ENCODE assay signal across 8 cellular contexts in genomic region chr2:47076586-47077441, GRCh38.
DNase-seq lines count a peak whose midpoint lies in the region; ATAC-seq and TF ChIP-seq lines count a peak whose summit lies in the region.

No MANE protein-coding gene starts in this region.

- H4K8ac ChIP-seq in mesendoderm (ENCODE audit: low read depth, low read length): no peak overlapping the region

- H3K36me3 ChIP-seq in heart left ventricle (peaks cover 0 to 3% (median 0%) of the 10 kb centered on the region in 9 donors), mesendoderm (ENCODE audit: control insufficient read depth, insufficient read depth, low read length) (no peaks in the 10 kb centered on the region)

- H3K79me1 ChIP-seq in mesendoderm (ENCODE audit: low read length): no peaks in the 10 kb centered on the region

- H3K27me3 ChIP-seq in heart left ventricle: no peaks in the 10 kb centered on the region
- H3K27me3 ChIP-seq in mesendoderm (ENCODE audit: insufficient read depth, low read length, poor library complexity): no peaks in the 10 kb centered on the region

- peak overlapping the region; percentile 97 for H3K27ac Mint-ChIP-seq in chondrocyte (ENCODE audit: unreplicated experiment)

- H4K5ac ChIP-seq in mesendoderm (ENCODE audit: low read length): no peak overlapping the region

- H3K4me2 ChIP-seq in mesendoderm (ENCODE audit: low read length): no peak overlapping the region

- WGBS in heart left ventricle, 4 donors: 61 to 69% (median 66%) methylated on average over 12 of the region's 12 CpGs
- no CpG with 5 or more reads among the region's 12 CpGs for WGBS in mesendoderm (ENCODE audit: extremely low coverage, insufficient coverage, low lambda C conversion rate)

- no peaks in the 10 kb centered on the region for H3K9me3 ChIP-seq in heart left ventricle

- DNase-seq in heart left ventricle (peak in 2 of 5 donors; percentile 56 to 69), cardiac septum (ENCODE audit: low spot score) (no peak), chondrocyte (ENCODE audit: low spot score) (peak; percentile 90), mesendoderm (peak; percentile 93), NCI-H510A (lab: John Stamatoyannopoulos, UW) (no peak), NCI-H2107 (lab: John Stamatoyannopoulos, UW) (no peak)
- DNase-seq in activated T-cell treated with anti-CD3 and anti-CD28 coated beads, Interleukin-2, amount 50 U/mL, for 48 hours: no peak

- ATAC-seq in heart left ventricle (peak in 3 of 4 donors; percentile 3 to 44 (median 7)), GM18517 (IDR thresholded peaks at IDR 0.05; ENCODE audit: unreplicated experiment) (no peak)

- peak overlapping the region; percentile 7 for H3K18ac ChIP-seq in mesendoderm (ENCODE audit: low read length)

- no peak overlapping the region for H2BK15ac ChIP-seq in mesendoderm (replicated peaks; ENCODE audit: low read depth)

- peaks cover 6% of the 10 kb centered on the region for H3K36me3 Mint-ChIP-seq in chondrocyte (ENCODE audit: low read depth)

- H3K9me3 Mint-ChIP-seq in chondrocyte (ENCODE audit: low read depth): no peaks in the 10 kb centered on the region

- H2BK5ac ChIP-seq in mesendoderm (ENCODE audit: low read length): no peak overlapping the region

- H3K4ac ChIP-seq in mesendoderm (ENCODE audit: low read depth, low read length): no peak overlapping the region

- TF ChIP-seq POLR2A in heart left ventricle (IDR thresholded peaks at IDR 0.05): no peak

- H3K79me2 ChIP-seq in mesendoderm (ENCODE audit: control insufficient read depth, insufficient read depth, low read length): no peaks in the 10 kb centered on the region

- intact Hi-C loops in heart left ventricle (cut with DNase I): no loop called here
- intact Hi-C loops in cardiac septum (cut with DNase I): no loop called here

- H3K56ac ChIP-seq in mesendoderm (ENCODE audit: low read length): peak overlapping the region; percentile 70

- peaks cover 70% of the 10 kb centered on the region for H3K4me1 Mint-ChIP-seq in chondrocyte (ENCODE audit: low read depth)

- H3K27me3 Mint-ChIP-seq in chondrocyte (ENCODE audit: low read depth): no peaks in the 10 kb centered on the region

- H3K23ac ChIP-seq in mesendoderm (ENCODE audit: low read length): no peak overlapping the region

- H2AK5ac ChIP-seq in mesendoderm (ENCODE audit: low read length): no peak overlapping the region

- no peak overlapping the region for H3K9ac ChIP-seq in mesendoderm (ENCODE audit: low read length)

- no peak overlapping the region for H3K4me3 ChIP-seq in heart left ventricle
- H3K4me3 ChIP-seq in mesendoderm (ENCODE audit: low read length): no peak overlapping the region

- no peak overlapping the region for H2BK120ac ChIP-seq in mesendoderm (ENCODE audit: low read depth, low read length)

- H3K4me1 ChIP-seq in heart left ventricle (peaks cover 13 to 85% (median 56%) of the 10 kb centered on the region in 12 donors), mesendoderm (ENCODE audit: control insufficient read depth, low read depth, low read length) (peaks cover 13% of the 10 kb centered on the region)

- H3K27ac ChIP-seq in heart left ventricle (peak overlapping the region in 11 of 12 donors; percentile 12 to 98 (median 68)), mesendoderm (ENCODE audit: low read depth, low read length) (peak overlapping the region; percentile 64)

- no peak overlapping the region for H3K4me3 Mint-ChIP-seq in chondrocyte (ENCODE audit: unreplicated experiment)

- no peak for TF ChIP-seq CTCF in heart left ventricle (IDR thresholded peaks at IDR 0.05)
- no peak for TF ChIP-seq CTCF in chondrocyte (IDR thresholded peaks at IDR 0.05)

Comparison
In these comparisons a context has a peak if more than half of its experiments do, and no peak if none do; other contexts are left out.
1. DNase-seq: peak in chondrocyte (single experiment) and mesendoderm (single experiment); none in cardiac septum (single experiment), NCI-H510A (single experiment), NCI-H2107 (single experiment) and activated T-cell treated with anti-CD3 and anti-CD28 coated beads, Interleukin-2, amount 50 U/mL, for 48 hours (0 of 2).